In the genomic region with DNA sequence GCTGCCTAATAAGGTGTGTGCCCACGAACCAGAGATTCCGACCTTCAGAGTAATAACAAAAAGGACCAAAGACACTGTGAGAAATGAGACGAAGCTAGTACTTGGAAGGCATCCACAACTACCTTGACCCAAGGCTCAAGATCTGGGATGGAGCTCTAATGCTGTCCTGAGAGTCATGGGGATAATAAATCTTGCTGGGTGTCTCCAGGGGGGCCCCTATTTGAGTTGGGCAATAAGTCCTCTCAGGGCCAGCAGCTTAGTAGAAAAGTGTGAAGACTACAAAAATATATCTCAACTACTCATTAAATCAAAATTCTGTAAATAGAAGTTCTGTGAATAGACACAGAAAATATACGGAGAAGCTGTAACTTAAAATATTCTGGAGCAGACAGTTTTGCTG, we compare ENCODE assay signal across 13 cellular contexts. TPM values are rescaled to one million over a fixed set of nuclear protein-coding genes. Genes with fewer than 3 reads are reported as not detected.
"Had no signal": no experiment of that assay in that cellular context is flagged by ENCODE, and none has a peak within 500 bp of the region (broad histone marks: within the 10 kb centered on the region; RNA-seq: fewer than 3 reads in every experiment).

No MANE protein-coding gene starts in this region.

- ATAC-seq: naive thymus-derived CD4-positive, alpha-beta T cell; stimulated activated naive B cell treated with anti-CD40 and anti-IgM and Interleukin-4, amounts not matched to agents 10 μg/mL and 1 μg/mL and 100 μg/mL, for 72 hours; T-helper 17 cell had no signal

- H3K27ac Mint-ChIP-seq: activated B cell treated with CpG ODN at 0.5 μM for 24 hours; activated CD4-positive, alpha-beta T cell treated with anti-CD3 and anti-CD28 coated beads, Interleukin-2, amount 10 ng/mL, durations not matched to agents 24 days and 14 days; naive thymus-derived CD4-positive, alpha-beta T cell; stimulated activated naive B cell treated with anti-CD40 and anti-IgM and Interleukin-4, amounts not matched to agents 10 μg/mL and 1 μg/mL and 100 μg/mL, for 72 hours; T-helper 17 cell had no signal

- H3K4me1 ChIP-seq: right atrium auricular region, suprapubic skin had no signal

- H3K9me3 Mint-ChIP-seq: activated B cell treated with CpG ODN at 0.5 μM for 24 hours had no signal

- H3K4me3 Mint-ChIP-seq: activated B cell treated with CpG ODN at 0.5 μM for 24 hours; activated CD4-positive, alpha-beta T cell treated with anti-CD3 and anti-CD28 coated beads, Interleukin-2, amount 10 ng/mL, durations not matched to agents 24 days and 14 days; naive thymus-derived CD4-positive, alpha-beta T cell; stimulated activated naive B cell treated with anti-CD40 and anti-IgM and Interleukin-4, amounts not matched to agents 10 μg/mL and 1 μg/mL and 100 μg/mL, for 72 hours; T-helper 17 cell had no signal

- H3K4me3 ChIP-seq: right atrium auricular region, suprapubic skin had no signal

- H3K9me3 ChIP-seq: suprapubic skin had no signal

- H3K27ac ChIP-seq: right atrium auricular region, suprapubic skin had no signal

- H3K27me3 Mint-ChIP-seq: activated B cell treated with CpG ODN at 0.5 μM for 24 hours; activated CD4-positive, alpha-beta T cell treated with anti-CD3 and anti-CD28 coated beads, Interleukin-2, amount 10 ng/mL, durations not matched to agents 24 days and 14 days; T-helper 17 cell had no signal

- H3K4me1 Mint-ChIP-seq: activated B cell treated with CpG ODN at 0.5 μM for 24 hours; activated CD4-positive, alpha-beta T cell treated with anti-CD3 and anti-CD28 coated beads, Interleukin-2, amount 10 ng/mL, durations not matched to agents 24 days and 14 days; stimulated activated naive B cell treated with anti-CD40 and anti-IgM and Interleukin-4, amounts not matched to agents 10 μg/mL and 1 μg/mL and 100 μg/mL, for 72 hours had no signal

- H3K36me3 ChIP-seq: right atrium auricular region, suprapubic skin had no signal

- H3K36me3 Mint-ChIP-seq: naive thymus-derived CD4-positive, alpha-beta T cell; stimulated activated naive B cell treated with anti-CD40 and anti-IgM and Interleukin-4, amounts not matched to agents 10 μg/mL and 1 μg/mL and 100 μg/mL, for 72 hours had no signal

- DNase-seq: activated B cell treated with CpG ODN at 0.5 μM for 24 hours; activated CD4-positive, alpha-beta T cell treated with anti-CD3 and anti-CD28 coated beads, Interleukin-2, amount 10 ng/mL, durations not matched to agents 24 days and 14 days; activated naive CD4-positive, alpha-beta T cell treated with Interleukin-2 at 50 U/mL for 16 hours; central memory CD4-positive, alpha-beta T cell; cortex of kidney; effector memory CD4-positive, alpha-beta T cell; naive thymus-derived CD4-positive, alpha-beta T cell; stimulated activated CD4-positive, alpha-beta T cell treated with anti-CD3 and anti-CD28 coated beads, Interleukin-2, amount 100 ng/mL, for 24 hours; stimulated activated naive B cell treated with anti-CD40 and anti-IgM and Interleukin-4, amounts not matched to agents 10 μg/mL and 1 μg/mL and 100 μg/mL, for 72 hours; T-helper 17 cell had no signal

- H3K27me3 ChIP-seq: right atrium auricular region had no signal

RNA-seq across cellular contexts. Expression of gene NDN, which starts 2.9 kb away (rescaled TPM):
- total RNA-seq: activated B cell treated with CpG ODN at 0.5 μM for 24 hours, T-helper 17 cell had no signal

RNA-seq across cellular contexts. Expression of gene MAGEL2, which starts 42.3 kb away (rescaled TPM):
- total RNA-seq: activated B cell treated with CpG ODN at 0.5 μM for 24 hours; activated CD4-positive, alpha-beta T cell treated with anti-CD3 and anti-CD28 coated beads, Interleukin-2, amount 10 ng/mL, durations not matched to agents 24 days and 14 days; naive thymus-derived CD4-positive, alpha-beta T cell; suprapubic skin; T-helper 17 cell had no signal
- polyA plus RNA-seq: fibroblast of lung; naive thymus-derived CD4-positive, alpha-beta T cell had no signal
